Comparison of ENCODE assay signal across 22 cellular contexts in the genomic region with DNA sequence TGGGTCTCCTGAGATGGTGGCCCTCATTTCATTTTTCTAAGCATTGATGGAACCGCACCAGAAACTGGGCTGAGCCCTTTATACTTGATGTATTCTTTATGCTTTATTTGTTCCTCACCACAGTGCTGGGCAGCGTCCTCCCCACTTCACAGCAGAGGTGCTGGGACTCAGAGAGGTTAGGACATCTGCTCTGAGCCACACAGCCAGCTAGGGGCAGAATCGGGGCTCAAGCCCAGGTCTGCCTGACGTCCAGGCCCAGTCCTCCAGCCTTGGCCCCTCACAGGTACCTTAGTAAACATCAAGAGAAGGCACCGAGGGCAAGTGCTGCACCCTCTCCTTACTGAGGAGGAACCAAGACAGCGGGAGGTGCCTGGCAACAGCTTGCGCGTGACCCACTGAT. TPM values are rescaled to one million over a fixed set of nuclear protein-coding genes. Genes with fewer than 3 reads are reported as not detected.
"Had no signal": no experiment of that assay in that cellular context is flagged by ENCODE, and none has a peak within 500 bp of the region (broad histone marks: within the 10 kb centered on the region; RNA-seq: fewer than 3 reads in every experiment).

No MANE protein-coding gene starts in this region.

- H3K4me3 ChIP-seq: ascending aorta, hepatocyte, left ventricle myocardium inferior, thoracic aorta, upper lobe of left lung had no signal

- DNase-seq: activated CD4-positive, alpha-beta T cell treated with anti-CD3 and anti-CD28 coated beads, Interleukin-2, amount 50 U/mL, for 1 hour; activated CD4-positive, CD25-positive, alpha-beta regulatory T cell treated with anti-CD3 and anti-CD28 coated beads, Interleukin-2, amount 50 U/mL, for 72 hours; activated CD8-positive, alpha-beta T cell treated with anti-CD3 and anti-CD28 coated beads, Interleukin-2, amount 10 ng/mL, durations not matched to agents 7 days and 5 days; activated gamma-delta T cell; activated naive CD4-positive, alpha-beta T cell treated with anti-CD3 and anti-CD28 coated beads, Interleukin-2, amount 50 U/mL, for 16 hours; effector memory CD4-positive, alpha-beta T cell; foreskin keratinocyte; kidney glomerular epithelial cell; left ventricle myocardium inferior; midbrain; occipital lobe; posterior cingulate gyrus; stimulated activated CD4-positive, alpha-beta T cell treated with anti-CD3 and anti-CD28 coated beads, Interleukin-2, amount 100 ng/mL, for 48 hours; stimulated activated naive CD4-positive, alpha-beta T cell; upper lobe of left lung had no signal

- H3K9me3 Mint-ChIP-seq: activated T-helper 1 cell treated with anti-CD3 and anti-CD28 coated beads, Interleukin-12 subunit alpha, Interleukin-12 subunit beta, Interleukin-2, Interleukin-4 antibody, amounts not matched to agents 30 ng/mL and 10 ng/mL and 1 ng/mL, durations not matched to agents 14 hours and 24 hours and 36 hours; central memory CD8-positive, alpha-beta T cell; natural killer cell treated with Interleukin-12 subunit alpha and Interleukin-12 subunit beta and Interleukin-15 and Interleukin-18, amount 100 ng/mL, for 72 hours had no signal

- H3K27ac Mint-ChIP-seq: activated CD8-positive, alpha-beta T cell treated with anti-CD3 and anti-CD28 coated beads, Interleukin-2, amount 10 ng/mL, durations not matched to agents 7 days and 5 days; activated T-helper 1 cell treated with anti-CD3 and anti-CD28 coated beads, Interleukin-12 subunit alpha, Interleukin-12 subunit beta, Interleukin-2, Interleukin-4 antibody, amounts not matched to agents 30 ng/mL and 10 ng/mL and 1 ng/mL, durations not matched to agents 14 hours and 24 hours and 36 hours; natural killer cell treated with Interleukin-12 subunit alpha and Interleukin-12 subunit beta and Interleukin-15 and Interleukin-18, amount 100 ng/mL, for 72 hours had no signal

- H3K36me3 ChIP-seq: ascending aorta, left ventricle myocardium inferior, thoracic aorta, upper lobe of left lung had no signal

- H3K36me3 Mint-ChIP-seq: natural killer cell treated with Interleukin-12 subunit alpha and Interleukin-12 subunit beta and Interleukin-15 and Interleukin-18, amount 100 ng/mL, for 72 hours had no signal

- H3K4me1 ChIP-seq: foreskin keratinocyte had no signal

- H3K9me3 ChIP-seq: ascending aorta, left ventricle myocardium inferior, thoracic aorta, upper lobe of left lung had no signal

- ATAC-seq: activated CD8-positive, alpha-beta T cell treated with anti-CD3 and anti-CD28 coated beads, Interleukin-2, amount 10 ng/mL, durations not matched to agents 7 days and 5 days; foreskin keratinocyte; natural killer cell treated with Interleukin-12 subunit alpha and Interleukin-12 subunit beta and Interleukin-15 and Interleukin-18, amount 100 ng/mL, for 72 hours had no signal

- H3K4me3 Mint-ChIP-seq: activated CD8-positive, alpha-beta T cell treated with anti-CD3 and anti-CD28 coated beads, Interleukin-2, amount 10 ng/mL, durations not matched to agents 7 days and 5 days; activated T-helper 1 cell treated with anti-CD3 and anti-CD28 coated beads, Interleukin-12 subunit alpha, Interleukin-12 subunit beta, Interleukin-2, Interleukin-4 antibody, amounts not matched to agents 30 ng/mL and 10 ng/mL and 1 ng/mL, durations not matched to agents 14 hours and 24 hours and 36 hours had no signal

- H3K27ac ChIP-seq: ascending aorta, foreskin keratinocyte, hepatocyte, left ventricle myocardium inferior, thoracic aorta, upper lobe of left lung had no signal

RNA-seq across cellular contexts. Expression of gene SHISAL1, which starts 20.2 kb away (rescaled TPM):
- total RNA-seq: activated CD8-positive, alpha-beta T cell treated with anti-CD3 and anti-CD28 coated beads, Interleukin-2, amount 10 ng/mL, durations not matched to agents 7 days and 5 days; activated T-helper 1 cell treated with anti-CD3 and anti-CD28 coated beads, Interleukin-12 subunit alpha, Interleukin-12 subunit beta, Interleukin-2, Interleukin-4 antibody, amounts not matched to agents 30 ng/mL and 10 ng/mL and 1 ng/mL, durations not matched to agents 14 hours and 24 hours and 36 hours; foreskin keratinocyte; natural killer cell treated with Interleukin-12 subunit alpha and Interleukin-12 subunit beta and Interleukin-15 and Interleukin-18, amount 100 ng/mL, for 72 hours; T-helper 2 cell treated with Interferon-gamma antibody and Interleukin-4, amounts not matched to agents 100 ng/mL and 5 ng/mL, for 36 hours had no signal
